Comparison of ENCODE assay signal across 1 cellular context in the genomic region with DNA sequence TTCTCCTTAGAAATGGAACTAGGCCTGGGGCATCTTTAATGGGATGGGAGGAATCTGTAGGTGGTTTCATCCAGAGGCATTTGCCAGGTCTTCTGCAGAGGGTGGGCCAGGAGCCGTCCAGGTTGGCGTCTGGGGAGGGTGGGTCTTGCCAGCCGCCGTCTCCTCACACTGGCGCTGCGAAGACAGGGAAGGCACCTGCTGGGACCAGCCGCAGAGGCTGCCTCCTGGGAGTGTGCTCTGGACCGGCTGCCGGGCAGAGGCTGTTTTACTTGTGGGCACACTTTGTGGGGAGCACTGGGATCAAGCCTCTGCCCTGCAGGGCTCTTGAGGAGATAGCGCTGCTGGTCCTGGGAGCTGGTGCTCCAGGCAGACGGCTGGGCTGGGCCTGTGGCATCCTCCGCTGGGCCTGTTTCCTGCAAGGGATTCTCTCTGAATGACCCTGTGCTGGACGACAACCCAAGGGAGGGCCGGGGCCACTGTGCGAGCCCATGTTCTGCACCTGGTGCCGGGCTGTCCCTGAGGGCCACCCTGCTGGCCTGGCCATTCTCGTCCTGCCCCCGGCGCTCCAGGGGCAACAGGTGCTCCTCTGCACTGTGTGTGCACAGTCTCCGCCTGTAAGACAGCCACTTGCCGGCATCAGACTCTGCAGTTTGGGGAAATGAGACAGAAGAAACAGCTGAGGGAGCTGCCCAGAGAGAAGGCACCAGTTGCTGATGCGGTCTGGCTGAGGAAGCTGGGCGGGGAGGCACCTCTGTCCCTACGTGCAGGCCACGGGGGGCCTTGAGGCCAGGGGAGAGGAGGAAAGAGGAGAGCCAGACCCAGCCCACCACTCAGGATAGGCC.
TF ChIP-seq lines count a peak whose summit lies in the region.

No MANE protein-coding gene starts in this region.

TF ChIP-seq in HepG2, 621 proteins besides CTCF, POLR2A, EP300 and RAD21:
- TF ChIP-seq ZNF816 (CRISPR knock-in tag; IDR thresholded peaks at IDR 0.05; ENCODE audit: borderline replicate concordance) (no peak), ZNF468 (CRISPR knock-in tag; IDR thresholded peaks at IDR 0.05) (no peak), ZNF333 (CRISPR knock-in tag; IDR thresholded peaks at IDR 0.05; ENCODE audit: borderline replicate concordance) (no peak), TOE1 (CRISPR knock-in tag; IDR thresholded peaks at IDR 0.05) (no peak), NBN (conservative IDR thresholded peaks at IDR 0.05) (no peak), SNAPC2 (CRISPR knock-in tag; IDR thresholded peaks at IDR 0.05) (no peak), AGO2 (optimal IDR thresholded peaks at IDR 0.05; ENCODE audit: low read depth, low read length) (no peak), ONECUT2 (CRISPR knock-in tag; IDR thresholded peaks at IDR 0.05) (no peak), SALL1 (CRISPR knock-in tag; IDR thresholded peaks at IDR 0.05) (no peak), ZNF749 (CRISPR knock-in tag; IDR thresholded peaks at IDR 0.05; ENCODE audit: borderline replicate concordance) (no peak), ZNF224 (CRISPR knock-in tag; IDR thresholded peaks at IDR 0.05) (no peak), ZNF232 (CRISPR knock-in tag; IDR thresholded peaks at IDR 0.05; ENCODE audit: borderline replicate concordance) (no peak)
- TF ChIP-seq, protein P1, sequence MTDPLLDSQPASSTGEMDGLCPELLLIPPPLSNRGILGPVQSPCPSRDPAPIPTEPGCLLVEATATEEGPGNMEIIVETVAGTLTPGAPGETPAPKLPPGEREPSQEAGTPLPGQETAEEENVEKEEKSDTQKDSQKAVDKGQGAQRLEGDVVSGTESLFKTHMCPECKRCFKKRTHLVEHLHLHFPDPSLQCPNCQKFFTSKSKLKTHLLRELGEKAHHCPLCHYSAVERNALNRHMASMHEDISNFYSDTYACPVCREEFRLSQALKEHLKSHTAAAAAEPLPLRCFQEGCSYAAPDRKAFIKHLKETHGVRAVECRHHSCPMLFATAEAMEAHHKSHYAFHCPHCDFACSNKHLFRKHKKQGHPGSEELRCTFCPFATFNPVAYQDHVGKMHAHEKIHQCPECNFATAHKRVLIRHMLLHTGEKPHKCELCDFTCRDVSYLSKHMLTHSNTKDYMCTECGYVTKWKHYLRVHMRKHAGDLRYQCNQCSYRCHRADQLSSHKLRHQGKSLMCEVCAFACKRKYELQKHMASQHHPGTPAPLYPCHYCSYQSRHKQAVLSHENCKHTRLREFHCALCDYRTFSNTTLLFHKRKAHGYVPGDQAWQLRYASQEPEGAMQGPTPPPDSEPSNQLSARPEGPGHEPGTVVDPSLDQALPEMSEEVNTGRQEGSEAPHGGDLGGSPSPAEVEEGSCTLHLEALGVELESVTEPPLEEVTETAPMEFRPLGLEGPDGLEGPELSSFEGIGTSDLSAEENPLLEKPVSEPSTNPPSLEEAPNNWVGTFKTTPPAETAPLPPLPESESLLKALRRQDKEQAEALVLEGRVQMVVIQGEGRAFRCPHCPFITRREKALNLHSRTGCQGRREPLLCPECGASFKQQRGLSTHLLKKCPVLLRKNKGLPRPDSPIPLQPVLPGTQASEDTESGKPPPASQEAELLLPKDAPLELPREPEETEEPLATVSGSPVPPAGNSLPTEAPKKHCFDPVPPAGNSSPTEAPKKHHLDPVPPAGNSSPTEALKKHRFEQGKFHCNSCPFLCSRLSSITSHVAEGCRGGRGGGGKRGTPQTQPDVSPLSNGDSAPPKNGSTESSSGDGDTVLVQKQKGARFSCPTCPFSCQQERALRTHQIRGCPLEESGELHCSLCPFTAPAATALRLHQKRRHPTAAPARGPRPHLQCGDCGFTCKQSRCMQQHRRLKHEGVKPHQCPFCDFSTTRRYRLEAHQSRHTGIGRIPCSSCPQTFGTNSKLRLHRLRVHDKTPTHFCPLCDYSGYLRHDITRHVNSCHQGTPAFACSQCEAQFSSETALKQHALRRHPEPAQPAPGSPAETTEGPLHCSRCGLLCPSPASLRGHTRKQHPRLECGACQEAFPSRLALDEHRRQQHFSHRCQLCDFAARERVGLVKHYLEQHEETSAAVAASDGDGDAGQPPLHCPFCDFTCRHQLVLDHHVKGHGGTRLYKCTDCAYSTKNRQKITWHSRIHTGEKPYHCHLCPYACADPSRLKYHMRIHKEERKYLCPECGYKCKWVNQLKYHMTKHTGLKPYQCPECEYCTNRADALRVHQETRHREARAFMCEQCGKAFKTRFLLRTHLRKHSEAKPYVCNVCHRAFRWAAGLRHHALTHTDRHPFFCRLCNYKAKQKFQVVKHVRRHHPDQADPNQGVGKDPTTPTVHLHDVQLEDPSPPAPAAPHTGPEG (CRISPR knock-in tag; IDR thresholded peaks at IDR 0.05) = no peak
- TF ChIP-seq, protein P2, sequence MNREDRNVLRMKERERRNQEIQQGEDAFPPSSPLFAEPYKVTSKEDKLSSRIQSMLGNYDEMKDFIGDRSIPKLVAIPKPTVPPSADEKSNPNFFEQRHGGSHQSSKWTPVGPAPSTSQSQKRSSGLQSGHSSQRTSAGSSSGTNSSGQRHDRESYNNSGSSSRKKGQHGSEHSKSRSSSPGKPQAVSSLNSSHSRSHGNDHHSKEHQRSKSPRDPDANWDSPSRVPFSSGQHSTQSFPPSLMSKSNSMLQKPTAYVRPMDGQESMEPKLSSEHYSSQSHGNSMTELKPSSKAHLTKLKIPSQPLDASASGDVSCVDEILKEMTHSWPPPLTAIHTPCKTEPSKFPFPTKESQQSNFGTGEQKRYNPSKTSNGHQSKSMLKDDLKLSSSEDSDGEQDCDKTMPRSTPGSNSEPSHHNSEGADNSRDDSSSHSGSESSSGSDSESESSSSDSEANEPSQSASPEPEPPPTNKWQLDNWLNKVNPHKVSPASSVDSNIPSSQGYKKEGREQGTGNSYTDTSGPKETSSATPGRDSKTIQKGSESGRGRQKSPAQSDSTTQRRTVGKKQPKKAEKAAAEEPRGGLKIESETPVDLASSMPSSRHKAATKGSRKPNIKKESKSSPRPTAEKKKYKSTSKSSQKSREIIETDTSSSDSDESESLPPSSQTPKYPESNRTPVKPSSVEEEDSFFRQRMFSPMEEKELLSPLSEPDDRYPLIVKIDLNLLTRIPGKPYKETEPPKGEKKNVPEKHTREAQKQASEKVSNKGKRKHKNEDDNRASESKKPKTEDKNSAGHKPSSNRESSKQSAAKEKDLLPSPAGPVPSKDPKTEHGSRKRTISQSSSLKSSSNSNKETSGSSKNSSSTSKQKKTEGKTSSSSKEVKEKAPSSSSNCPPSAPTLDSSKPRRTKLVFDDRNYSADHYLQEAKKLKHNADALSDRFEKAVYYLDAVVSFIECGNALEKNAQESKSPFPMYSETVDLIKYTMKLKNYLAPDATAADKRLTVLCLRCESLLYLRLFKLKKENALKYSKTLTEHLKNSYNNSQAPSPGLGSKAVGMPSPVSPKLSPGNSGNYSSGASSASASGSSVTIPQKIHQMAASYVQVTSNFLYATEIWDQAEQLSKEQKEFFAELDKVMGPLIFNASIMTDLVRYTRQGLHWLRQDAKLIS (CRISPR knock-in tag; IDR thresholded peaks at IDR 0.05) = no peak
- TF ChIP-seq, protein P3, sequence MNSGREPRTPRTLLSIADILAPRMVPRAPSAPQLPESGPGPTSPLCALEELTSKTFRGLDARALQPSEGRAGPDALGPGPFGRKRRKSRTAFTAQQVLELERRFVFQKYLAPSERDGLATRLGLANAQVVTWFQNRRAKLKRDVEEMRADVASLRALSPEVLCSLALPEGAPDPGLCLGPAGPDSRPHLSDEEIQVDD (CRISPR knock-in tag; IDR thresholded peaks at IDR 0.05; ENCODE audit: borderline replicate concordance) = no peak
- TF ChIP-seq, protein P4, sequence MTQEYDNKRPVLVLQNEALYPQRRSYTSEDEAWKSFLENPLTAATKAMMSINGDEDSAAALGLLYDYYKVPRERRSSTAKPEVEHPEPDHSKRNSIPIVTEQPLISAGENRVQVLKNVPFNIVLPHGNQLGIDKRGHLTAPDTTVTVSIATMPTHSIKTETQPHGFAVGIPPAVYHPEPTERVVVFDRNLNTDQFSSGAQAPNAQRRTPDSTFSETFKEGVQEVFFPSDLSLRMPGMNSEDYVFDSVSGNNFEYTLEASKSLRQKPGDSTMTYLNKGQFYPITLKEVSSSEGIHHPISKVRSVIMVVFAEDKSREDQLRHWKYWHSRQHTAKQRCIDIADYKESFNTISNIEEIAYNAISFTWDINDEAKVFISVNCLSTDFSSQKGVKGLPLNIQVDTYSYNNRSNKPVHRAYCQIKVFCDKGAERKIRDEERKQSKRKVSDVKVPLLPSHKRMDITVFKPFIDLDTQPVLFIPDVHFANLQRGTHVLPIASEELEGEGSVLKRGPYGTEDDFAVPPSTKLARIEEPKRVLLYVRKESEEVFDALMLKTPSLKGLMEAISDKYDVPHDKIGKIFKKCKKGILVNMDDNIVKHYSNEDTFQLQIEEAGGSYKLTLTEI (CRISPR knock-in tag; conservative IDR thresholded peaks at IDR 0.05) = no peak
